Comparison of ENCODE assay signal across 8 cellular contexts in the genomic region with DNA sequence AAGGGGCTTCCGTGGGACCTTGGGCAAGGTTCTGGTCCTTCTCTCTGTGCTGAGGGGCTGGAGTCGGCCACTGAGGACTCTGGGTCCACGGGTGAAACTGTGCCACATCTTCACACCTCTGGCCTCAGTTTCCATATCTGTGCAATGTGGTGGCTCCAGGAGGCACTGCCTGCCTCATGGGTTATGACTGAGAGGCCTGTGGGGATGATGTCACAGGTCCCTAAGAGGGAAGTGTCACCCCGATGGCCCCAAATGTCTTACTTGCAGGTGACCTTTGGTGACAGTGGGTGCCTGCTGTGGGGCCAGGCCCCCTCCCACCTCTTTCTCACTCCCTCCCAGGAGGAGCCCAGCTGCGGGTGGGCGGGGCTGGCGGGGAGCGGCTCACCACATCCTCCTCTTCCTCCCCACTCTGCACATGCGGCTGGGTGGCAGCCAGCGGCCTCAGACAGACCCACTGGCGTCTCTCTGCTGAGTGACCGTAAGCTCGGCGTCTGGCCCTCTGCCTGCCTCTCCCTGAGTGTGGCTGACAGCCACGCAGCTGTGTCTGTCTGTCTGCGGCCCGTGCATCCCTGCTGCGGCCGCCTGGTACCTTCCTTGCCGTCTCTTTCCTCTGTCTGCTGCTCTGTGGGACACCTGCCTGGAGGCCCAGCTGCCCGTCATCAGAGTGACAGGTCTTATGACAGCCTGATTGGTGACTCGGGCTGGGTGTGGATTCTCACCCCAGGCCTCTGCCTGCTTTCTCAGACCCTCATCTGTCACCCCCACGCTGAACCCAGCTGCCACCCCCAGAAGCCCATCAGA. TPM values are rescaled to one million over a fixed set of nuclear protein-coding genes. Genes with fewer than 3 reads are reported as not detected.
DNase-seq lines count a peak whose midpoint lies in the region; FAIRE-seq and TF ChIP-seq lines count a peak whose summit lies in the region.

Gene IL21R, plus strand, starts transcription at position 407 of the 801 bp plus-strand sequence. CDS start 27,898 bp downstream, outside the sequence.

- H3K27me3 ChIP-seq in H7 (ENCODE audit: control insufficient read depth, insufficient read depth, low read length) (no peaks in the 10 kb centered on the region), osteoblast (ENCODE audit: insufficient read depth, low read length) (no peaks in the 10 kb centered on the region)

- DNase-seq in H7, result peak; percentile 52
- DNase-seq in NAMALWA (ENCODE audit: low spot score), result peak; percentile 93
- peak; percentile 88 to 89 for DNase-seq in activated CD4-positive, alpha-beta T cell treated with anti-CD3 and anti-CD28 coated beads for 4 hours
- DNase-seq in osteoblast (ENCODE audit: insufficient read length, low spot score, missing footprints), result peak; percentile 91
- peak; percentile 71 for DNase-seq in urothelium cell line (ENCODE audit: low spot score)
- DNase-seq in HuH-7 (ENCODE audit: low spot score), result no peak

- H3K9me3 Mint-ChIP-seq in dendritic cell treated with granulocyte-macrophage colony-stimulating factor and Interleukin-4, amounts not matched to agents 40 ng/mL and 50 ng/mL, for 4 days, result no peaks in the 10 kb centered on the region

- peak within 1 kb of the TSS; percentile 43 for H3K27ac ChIP-seq in osteoblast (ENCODE audit: low read depth, low read length)

- intact Hi-C loops in dendritic cell treated with granulocyte-macrophage colony-stimulating factor and Interleukin-4, amounts not matched to agents 40 ng/mL and 50 ng/mL, for 4 days (cut with micrococcal nuclease), result no loop called here

- H3K79me2 ChIP-seq in osteoblast (ENCODE audit: insufficient read depth, low read length), result no peaks in the 10 kb centered on the region

- peaks cover 29% of the 10 kb centered on the region for H3K4me1 ChIP-seq in osteoblast (ENCODE audit: insufficient read depth, low read length)

- H3K27me3 Mint-ChIP-seq in dendritic cell treated with granulocyte-macrophage colony-stimulating factor and Interleukin-4, amounts not matched to agents 40 ng/mL and 50 ng/mL, for 4 days, result peaks cover 2% of the 10 kb centered on the region

- peak within 1 kb of the TSS; percentile 89 for H3K27ac Mint-ChIP-seq in dendritic cell treated with granulocyte-macrophage colony-stimulating factor and Interleukin-4, amounts not matched to agents 40 ng/mL and 50 ng/mL, for 4 days

- H3K36me3 Mint-ChIP-seq in dendritic cell treated with granulocyte-macrophage colony-stimulating factor and Interleukin-4, amounts not matched to agents 40 ng/mL and 50 ng/mL, for 4 days (ENCODE audit: low read depth), result peaks cover 45% of the 10 kb centered on the region

- H3K4me2 ChIP-seq in osteoblast (ENCODE audit: insufficient read depth, low read length), result peak within 1 kb of the TSS; percentile 80

- H3K4me1 Mint-ChIP-seq in dendritic cell treated with granulocyte-macrophage colony-stimulating factor and Interleukin-4, amounts not matched to agents 40 ng/mL and 50 ng/mL, for 4 days (ENCODE audit: low read depth), result peaks cover 85% of the 10 kb centered on the region

- peak within 1 kb of the TSS; percentile 93 for H3K4me3 Mint-ChIP-seq in dendritic cell treated with granulocyte-macrophage colony-stimulating factor and Interleukin-4, amounts not matched to agents 40 ng/mL and 50 ng/mL, for 4 days

- no peaks in the 10 kb centered on the region for H3K9me3 ChIP-seq in osteoblast (ENCODE audit: low read depth, low read length)

- H3K36me3 ChIP-seq in H7 (replicated peaks; ENCODE audit: control insufficient read depth, insufficient read depth, low read length), result no peaks in the 10 kb centered on the region
- H3K36me3 ChIP-seq in osteoblast (ENCODE audit: insufficient read depth, low read length), result no peaks in the 10 kb centered on the region

- H2AFZ ChIP-seq in osteoblast (ENCODE audit: low read length), result peak within 1 kb of the TSS; percentile 72

- TF ChIP-seq CTCF in GM12875 (IDR thresholded peaks at IDR 0.05; ENCODE audit: borderline replicate concordance, insufficient read depth, low read depth, low read length), result no peak
- TF ChIP-seq CTCF in osteoblast (IDR thresholded peaks at IDR 0.05; ENCODE audit: extremely low read depth, low read depth, low read length), result no peak

- H3K4me3 ChIP-seq in GM12875 (ENCODE audit: low read depth, low read length) (peak within 1 kb of the TSS; percentile 83), H7 (ENCODE audit: insufficient read depth, low read depth, low read length) (no peak within 1 kb of the TSS), osteoblast (ENCODE audit: insufficient read depth, low read length) (peak within 1 kb of the TSS; percentile 50)

- no peak for FAIRE-seq in urothelium cell line (lab: Jason Lieb, UNC)

- H4K20me1 ChIP-seq in osteoblast (ENCODE audit: insufficient read depth, low read length), result no peaks in the 10 kb centered on the region

RNA-seq across cellular contexts. Expression of gene IL21R, which starts in this region (rescaled TPM):
- 0.07 and 0.73 TPM in 2 replicates for total RNA-seq in H7 (2014; rRNA removed; shearing (Covaris generic))
- total RNA-seq in osteoblast, result 10.1 and 13.8 TPM in 2 replicates

Comparison
In these comparisons a context has a peak if more than half of its experiments do, and no peak if none do; other contexts are left out.
1. Peak in DNase-seq in H7; RNA of the gene not detected or under 1 TPM.